ENCODE assay signal across 1 cellular context in genomic region chr9:19184144-19184917, GRCh38.
A peak's percentile ranks its signal among the peaks of the same experiment; 100 is the strongest.
TF ChIP-seq lines count a peak whose summit lies in the region.

No MANE protein-coding gene starts in this region.

TF ChIP-seq in GM12878, 131 proteins besides CTCF, POLR2A, EP300 and RAD21 (continued from another document and continues in another):
- no peak for TF ChIP-seq ELK1 (IDR thresholded peaks at IDR 0.05; ENCODE audit: low read depth, low read length)
- 0 out of 2 replicates have a peak, but pooled peaks have one; percentile 58 for TF ChIP-seq TARDBP (IDR thresholded peaks at IDR 0.05; ENCODE audit: borderline replicate concordance)
- TF ChIP-seq ATF2 (IDR thresholded peaks at IDR 0.05; ENCODE audit: low read length) = 0 out of 2 replicates have a peak, but pooled peaks have one; percentile 54
- peak; percentile 41 for TF ChIP-seq SPI1 (IDR thresholded peaks at IDR 0.05; ENCODE audit: borderline replicate concordance, insufficient read depth, low read depth, low read length)
- peak; percentile 88 for TF ChIP-seq TCF12 (IDR thresholded peaks at IDR 0.05; ENCODE audit: low read depth, low read length)
- TF ChIP-seq, protein P1, sequence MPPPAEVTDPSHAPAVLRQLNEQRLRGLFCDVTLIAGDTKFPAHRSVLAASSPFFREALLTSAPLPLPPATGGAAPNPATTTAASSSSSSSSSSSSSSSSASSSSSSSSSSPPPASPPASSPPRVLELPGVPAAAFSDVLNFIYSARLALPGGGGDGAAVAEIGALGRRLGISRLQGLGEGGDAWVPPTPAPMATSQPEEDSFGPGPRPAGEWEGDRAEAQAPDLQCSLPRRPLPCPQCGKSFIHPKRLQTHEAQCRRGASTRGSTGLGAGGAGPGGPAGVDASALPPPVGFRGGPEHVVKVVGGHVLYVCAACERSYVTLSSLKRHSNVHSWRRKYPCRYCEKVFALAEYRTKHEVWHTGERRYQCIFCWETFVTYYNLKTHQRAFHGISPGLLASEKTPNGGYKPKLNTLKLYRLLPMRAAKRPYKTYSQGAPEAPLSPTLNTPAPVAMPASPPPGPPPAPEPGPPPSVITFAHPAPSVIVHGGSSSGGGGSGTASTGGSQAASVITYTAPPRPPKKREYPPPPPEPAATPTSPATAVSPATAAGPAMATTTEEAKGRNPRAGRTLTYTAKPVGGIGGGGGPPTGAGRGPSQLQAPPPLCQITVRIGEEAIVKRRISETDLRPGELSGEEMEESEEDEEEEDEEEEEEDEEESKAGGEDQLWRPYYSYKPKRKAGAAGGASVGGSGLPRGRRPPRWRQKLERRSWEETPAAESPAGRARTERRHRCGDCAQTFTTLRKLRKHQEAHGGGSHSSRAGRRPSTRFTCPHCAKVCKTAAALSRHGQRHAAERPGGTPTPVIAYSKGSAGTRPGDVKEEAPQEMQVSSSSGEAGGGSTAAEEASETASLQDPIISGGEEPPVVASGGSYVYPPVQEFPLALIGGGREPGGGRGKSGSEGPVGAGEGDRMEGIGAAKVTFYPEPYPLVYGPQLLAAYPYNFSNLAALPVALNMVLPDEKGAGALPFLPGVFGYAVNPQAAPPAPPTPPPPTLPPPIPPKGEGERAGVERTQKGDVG (CRISPR knock-in tag; IDR thresholded peaks at IDR 0.05) = no peak
- TF ChIP-seq GATAD2B (conservative IDR thresholded peaks at IDR 0.05; ENCODE audit: low read depth) = no peak
- no peak for TF ChIP-seq CEBPB (IDR thresholded peaks at IDR 0.05; ENCODE audit: borderline replicate concordance in 1 of 2, low read depth in 2 of 2, low read length in 2 of 2)
- TF ChIP-seq, protein P2, sequence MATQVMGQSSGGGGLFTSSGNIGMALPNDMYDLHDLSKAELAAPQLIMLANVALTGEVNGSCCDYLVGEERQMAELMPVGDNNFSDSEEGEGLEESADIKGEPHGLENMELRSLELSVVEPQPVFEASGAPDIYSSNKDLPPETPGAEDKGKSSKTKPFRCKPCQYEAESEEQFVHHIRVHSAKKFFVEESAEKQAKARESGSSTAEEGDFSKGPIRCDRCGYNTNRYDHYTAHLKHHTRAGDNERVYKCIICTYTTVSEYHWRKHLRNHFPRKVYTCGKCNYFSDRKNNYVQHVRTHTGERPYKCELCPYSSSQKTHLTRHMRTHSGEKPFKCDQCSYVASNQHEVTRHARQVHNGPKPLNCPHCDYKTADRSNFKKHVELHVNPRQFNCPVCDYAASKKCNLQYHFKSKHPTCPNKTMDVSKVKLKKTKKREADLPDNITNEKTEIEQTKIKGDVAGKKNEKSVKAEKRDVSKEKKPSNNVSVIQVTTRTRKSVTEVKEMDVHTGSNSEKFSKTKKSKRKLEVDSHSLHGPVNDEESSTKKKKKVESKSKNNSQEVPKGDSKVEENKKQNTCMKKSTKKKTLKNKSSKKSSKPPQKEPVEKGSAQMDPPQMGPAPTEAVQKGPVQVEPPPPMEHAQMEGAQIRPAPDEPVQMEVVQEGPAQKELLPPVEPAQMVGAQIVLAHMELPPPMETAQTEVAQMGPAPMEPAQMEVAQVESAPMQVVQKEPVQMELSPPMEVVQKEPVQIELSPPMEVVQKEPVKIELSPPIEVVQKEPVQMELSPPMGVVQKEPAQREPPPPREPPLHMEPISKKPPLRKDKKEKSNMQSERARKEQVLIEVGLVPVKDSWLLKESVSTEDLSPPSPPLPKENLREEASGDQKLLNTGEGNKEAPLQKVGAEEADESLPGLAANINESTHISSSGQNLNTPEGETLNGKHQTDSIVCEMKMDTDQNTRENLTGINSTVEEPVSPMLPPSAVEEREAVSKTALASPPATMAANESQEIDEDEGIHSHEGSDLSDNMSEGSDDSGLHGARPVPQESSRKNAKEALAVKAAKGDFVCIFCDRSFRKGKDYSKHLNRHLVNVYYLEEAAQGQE (IDR thresholded peaks at IDR 0.05; ENCODE audit: low read depth, low read length) = no peak
- TF ChIP-seq YY1 (IDR thresholded peaks at IDR 0.05; ENCODE audit: low read depth, low read length) = no peak
- no peak for TF ChIP-seq GABPA (IDR thresholded peaks at IDR 0.05; ENCODE audit: low read depth)
- TF ChIP-seq ZNF622 (IDR thresholded peaks at IDR 0.05) = no peak
- no peak for TF ChIP-seq MTA3 (IDR thresholded peaks at IDR 0.05; ENCODE audit: borderline replicate concordance, low read length)
- no peak for TF ChIP-seq SMAD5 (IDR thresholded peaks at IDR 0.05; ENCODE audit: low read depth)
- peak; percentile 72; the same call in 1 of the 2 replicates for TF ChIP-seq ZNF384 (IDR thresholded peaks at IDR 0.05; ENCODE audit: borderline replicate concordance, low read depth, low read length)
- TF ChIP-seq FOXM1 (IDR thresholded peaks at IDR 0.05; ENCODE audit: low read depth, low read length) = 0 out of 2 replicates have a peak, but pooled peaks have one; percentile 39
- TF ChIP-seq, protein P3, sequence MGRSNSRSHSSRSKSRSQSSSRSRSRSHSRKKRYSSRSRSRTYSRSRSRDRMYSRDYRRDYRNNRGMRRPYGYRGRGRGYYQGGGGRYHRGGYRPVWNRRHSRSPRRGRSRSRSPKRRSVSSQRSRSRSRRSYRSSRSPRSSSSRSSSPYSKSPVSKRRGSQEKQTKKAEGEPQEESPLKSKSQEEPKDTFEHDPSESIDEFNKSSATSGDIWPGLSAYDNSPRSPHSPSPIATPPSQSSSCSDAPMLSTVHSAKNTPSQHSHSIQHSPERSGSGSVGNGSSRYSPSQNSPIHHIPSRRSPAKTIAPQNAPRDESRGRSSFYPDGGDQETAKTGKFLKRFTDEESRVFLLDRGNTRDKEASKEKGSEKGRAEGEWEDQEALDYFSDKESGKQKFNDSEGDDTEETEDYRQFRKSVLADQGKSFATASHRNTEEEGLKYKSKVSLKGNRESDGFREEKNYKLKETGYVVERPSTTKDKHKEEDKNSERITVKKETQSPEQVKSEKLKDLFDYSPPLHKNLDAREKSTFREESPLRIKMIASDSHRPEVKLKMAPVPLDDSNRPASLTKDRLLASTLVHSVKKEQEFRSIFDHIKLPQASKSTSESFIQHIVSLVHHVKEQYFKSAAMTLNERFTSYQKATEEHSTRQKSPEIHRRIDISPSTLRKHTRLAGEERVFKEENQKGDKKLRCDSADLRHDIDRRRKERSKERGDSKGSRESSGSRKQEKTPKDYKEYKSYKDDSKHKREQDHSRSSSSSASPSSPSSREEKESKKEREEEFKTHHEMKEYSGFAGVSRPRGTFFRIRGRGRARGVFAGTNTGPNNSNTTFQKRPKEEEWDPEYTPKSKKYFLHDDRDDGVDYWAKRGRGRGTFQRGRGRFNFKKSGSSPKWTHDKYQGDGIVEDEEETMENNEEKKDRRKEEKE (IDR thresholded peaks at IDR 0.05) = no peak
- no peak for TF ChIP-seq IRF3 (IDR thresholded peaks at IDR 0.05)
- no peak for TF ChIP-seq NR2F1 (conservative IDR thresholded peaks at IDR 0.05)
- TF ChIP-seq PAX8 (IDR thresholded peaks at IDR 0.05) = no peak
- no peak for TF ChIP-seq IRF5 (IDR thresholded peaks at IDR 0.05; ENCODE audit: borderline replicate concordance)
- peak; percentile 71; the same call in 1 of the 2 replicates for TF ChIP-seq MTA2 (IDR thresholded peaks at IDR 0.05; ENCODE audit: low read depth)
- TF ChIP-seq JUND (IDR thresholded peaks at IDR 0.05; ENCODE audit: low read depth, low read length) = peak; percentile 63; the same call in 1 of the 2 replicates
- peak; percentile 50; the same call in 1 of the 2 replicates for TF ChIP-seq CREM (IDR thresholded peaks at IDR 0.05; ENCODE audit: low read depth)
- no peak for TF ChIP-seq NFXL1 (IDR thresholded peaks at IDR 0.05; ENCODE audit: borderline replicate concordance)
- TF ChIP-seq, protein P4, sequence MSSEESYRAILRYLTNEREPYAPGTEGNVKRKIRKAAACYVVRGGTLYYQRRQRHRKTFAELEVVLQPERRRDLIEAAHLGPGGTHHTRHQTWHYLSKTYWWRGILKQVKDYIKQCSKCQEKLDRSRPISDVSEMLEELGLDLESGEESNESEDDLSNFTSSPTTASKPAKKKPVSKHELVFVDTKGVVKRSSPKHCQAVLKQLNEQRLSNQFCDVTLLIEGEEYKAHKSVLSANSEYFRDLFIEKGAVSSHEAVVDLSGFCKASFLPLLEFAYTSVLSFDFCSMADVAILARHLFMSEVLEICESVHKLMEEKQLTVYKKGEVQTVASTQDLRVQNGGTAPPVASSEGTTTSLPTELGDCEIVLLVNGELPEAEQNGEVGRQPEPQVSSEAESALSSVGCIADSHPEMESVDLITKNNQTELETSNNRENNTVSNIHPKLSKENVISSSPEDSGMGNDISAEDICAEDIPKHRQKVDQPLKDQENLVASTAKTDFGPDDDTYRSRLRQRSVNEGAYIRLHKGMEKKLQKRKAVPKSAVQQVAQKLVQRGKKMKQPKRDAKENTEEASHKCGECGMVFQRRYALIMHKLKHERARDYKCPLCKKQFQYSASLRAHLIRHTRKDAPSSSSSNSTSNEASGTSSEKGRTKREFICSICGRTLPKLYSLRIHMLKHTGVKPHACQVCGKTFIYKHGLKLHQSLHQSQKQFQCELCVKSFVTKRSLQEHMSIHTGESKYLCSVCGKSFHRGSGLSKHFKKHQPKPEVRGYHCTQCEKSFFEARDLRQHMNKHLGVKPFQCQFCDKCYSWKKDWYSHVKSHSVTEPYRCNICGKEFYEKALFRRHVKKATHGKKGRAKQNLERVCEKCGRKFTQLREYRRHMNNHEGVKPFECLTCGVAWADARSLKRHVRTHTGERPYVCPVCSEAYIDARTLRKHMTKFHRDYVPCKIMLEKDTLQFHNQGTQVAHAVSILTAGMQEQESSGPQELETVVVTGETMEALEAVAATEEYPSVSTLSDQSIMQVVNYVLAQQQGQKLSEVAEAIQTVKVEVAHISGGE (CRISPR knock-in tag; IDR thresholded peaks at IDR 0.05) = no peak
- TF ChIP-seq SKIL (IDR thresholded peaks at IDR 0.05; ENCODE audit: low read depth, poor library complexity, severe bottlenecking) = no peak
- no peak for TF ChIP-seq LARP7 (IDR thresholded peaks at IDR 0.05)
- TF ChIP-seq SMAD1 (IDR thresholded peaks at IDR 0.05; ENCODE audit: low read depth, partially characterized antibody) = no peak
- no peak for TF ChIP-seq HDGF (IDR thresholded peaks at IDR 0.05)
- no peak for TF ChIP-seq NR2C2 (IDR thresholded peaks at IDR 0.05; ENCODE audit: borderline replicate concordance, control insufficient read depth, insufficient read length, low read depth)
- TF ChIP-seq NFIC (IDR thresholded peaks at IDR 0.05; ENCODE audit: low read depth, low read length) = no peak
- TF ChIP-seq ZNF207 (IDR thresholded peaks at IDR 0.05; ENCODE audit: borderline replicate concordance) = no peak
- no peak for TF ChIP-seq HCFC1 (IDR thresholded peaks at IDR 0.05; ENCODE audit: low read length)
- TF ChIP-seq PBX3 (IDR thresholded peaks at IDR 0.05; ENCODE audit: insufficient replicate concordance, low read depth, low read length) = no peak
- peak; percentile 42; the same call in 1 of the 2 replicates for TF ChIP-seq BACH1 (IDR thresholded peaks at IDR 0.05; ENCODE audit: borderline replicate concordance)
- peak; percentile 53; the same call in 1 of the 2 replicates for TF ChIP-seq JUNB (IDR thresholded peaks at IDR 0.05)
